ENCODE assay signal across 8 cellular contexts in genomic region chr3:58414538-58415197, GRCh38. TPM values are rescaled to one million over a fixed set of nuclear protein-coding genes. Genes with fewer than 3 reads are reported as not detected.
DNase-seq lines count a peak whose midpoint lies in the region; ATAC-seq, FAIRE-seq and TF ChIP-seq lines count a peak whose summit lies in the region.

No MANE protein-coding gene starts in this region.

- H3K4me3 ChIP-seq in mammary epithelial cell (replicated peaks in 1 of 3; ENCODE audit: insufficient read depth in 1 of 3, low read depth in 2 of 3, low read length in 3 of 3) (no peak overlapping the region), kidney (ENCODE audit: low read length in 2 of 2) (no peak overlapping the region)

- no peaks in the 10 kb centered on the region for H3K79me2 ChIP-seq in mammary epithelial cell (ENCODE audit: insufficient read depth, low read length)

- intact Hi-C loops in mammary epithelial cell (cut with micrococcal nuclease): loop anchor here (1.0 to 2.0 kb wide), 4 partner anchors 81 to 228 kb away; no protein-coding TSS in a partner anchor
- intact Hi-C loops in kidney (cut with DNase I): loop anchor here (10.0 kb wide), 1 partner anchor 80 kb away; the partner anchor contains the start of gene PXK

- H4K20me1 ChIP-seq in mammary epithelial cell (ENCODE audit: insufficient read depth, low read length): no peaks in the 10 kb centered on the region

- no peak overlapping the region for H3K4me2 ChIP-seq in mammary epithelial cell (ENCODE audit: insufficient read depth, low read depth, low read length)

- H3K9me3 ChIP-seq in mammary epithelial cell (replicated peaks; ENCODE audit: insufficient read depth, low read length) (no peaks in the 10 kb centered on the region), kidney (ENCODE audit: control insufficient read depth in 1 of 2, low read length in 2 of 2) (no peaks in the 10 kb centered on the region)

- H2AFZ ChIP-seq in mammary epithelial cell (ENCODE audit: low read depth, low read length): no peak overlapping the region

- in situ Hi-C loops in mammary epithelial cell (cut with MboI; ENCODE audit: low sequenced_read_pairs in 2 of 2): loop anchor here (5.0 to 25.0 kb wide), 3 partner anchors 77 to 227 kb away; no protein-coding TSS in a partner anchor

- H3K4me1 ChIP-seq in mammary epithelial cell (ENCODE audit: insufficient read depth, low read length) (no peaks in the 10 kb centered on the region), kidney (ENCODE audit: control insufficient read depth in 1 of 2, insufficient read depth in 1 of 2, low read depth in 1 of 2, low read length in 2 of 2) (peaks cover 0 to 10% of the 10 kb centered on the region in 2 donors)

- no peak overlapping the region for H3K27ac ChIP-seq in mammary epithelial cell (ENCODE audit: insufficient read depth, low read depth, low read length)
- H3K27ac ChIP-seq in kidney (ENCODE audit: low read depth in 2 of 2, low read length in 2 of 2): peak overlapping the region in 1 of 2 donors; percentile 23

- CTCF ChIA-PET in mammary epithelial cell (lab: Charles Lee; ENCODE audit: low non-redundant PET): no interaction called here

- dilution Hi-C loops in mammary epithelial cell (cut with HindIII; ENCODE audit: low sequenced_read_pairs): loop anchor here (5.0 to 25.0 kb wide), 2 partner anchors 92 to 227 kb away; no protein-coding TSS in a partner anchor

- BruUV-seq in mammary epithelial cell (replicated peaks; lab: Mats Ljungman, UMichigan): no TSS peak

- ATAC-seq in HG02840 (IDR thresholded peaks at IDR 0.05; ENCODE audit: low FRiP score, unreplicated experiment): no peak

- peak; percentile 38 for FAIRE-seq in kidney (lab: Jason Lieb, UNC)

- TF ChIP-seq CTCF in mammary epithelial cell (conservative IDR thresholded peaks at IDR 0.05 in 1 of 2, IDR thresholded peaks at IDR 0.05 in 1 of 2; ENCODE audit: extremely low read depth in 1 of 2, insufficient read depth in 1 of 2, low read depth in 1 of 2, low read length in 2 of 2) (peak; percentile 75 to 84), kidney (IDR thresholded peaks at IDR 0.05; ENCODE audit: borderline replicate concordance, extremely low read depth, insufficient read depth) (peak; percentile 90)

- peak; percentile 17 to 47 for DNase-seq in NCI-H526 (lab: John Stamatoyannopoulos, UW)
- no peak for DNase-seq in NCI-H526 treated with DMSO at 0.1 percent for 48 hours (lab: John Stamatoyannopoulos, UW)
- DNase-seq in LoVo (ENCODE audit: low spot score): peak; percentile 65
- peak; percentile 29 to 36 for DNase-seq in SW 1271 (lab: John Stamatoyannopoulos, UW)
- DNase-seq in mammary epithelial cell: peak; percentile 52
- DNase-seq in kidney: no peak
- DNase-seq in stimulated activated CD4-positive, alpha-beta T cell treated with anti-CD3 and anti-CD28 coated beads, Interleukin-4, amount 100 ng/mL, for 1 hour: peak; percentile 14

- no peaks in the 10 kb centered on the region for H3K27me3 ChIP-seq in mammary epithelial cell (ENCODE audit: insufficient read depth, low read length)

- H3K9ac ChIP-seq in mammary epithelial cell (ENCODE audit: insufficient read depth, low read length) (no peak overlapping the region), kidney (ENCODE audit: low read length in 2 of 2) (no peak overlapping the region)

- H3K36me3 ChIP-seq in mammary epithelial cell (ENCODE audit: insufficient read depth, low read length) (no peaks in the 10 kb centered on the region), kidney (ENCODE audit: control insufficient read depth in 1 of 2, insufficient read depth in 2 of 2, low read length in 2 of 2) (peaks cover 9% of the 10 kb centered on the region in 2 donors)

RNA-seq across cellular contexts. Expression of gene PDHB, which starts 19.0 kb away (rescaled TPM):
- total RNA-seq in mammary epithelial cell (10 to 100 TPM; 43.2 to 44.9 TPM), kidney (71.7 TPM)
- polyA plus RNA-seq in mammary epithelial cell (53.1 TPM), kidney (ENCODE audit: insufficient read depth, low read depth, low replicate concordance) (138 TPM)
- polyA minus RNA-seq in mammary epithelial cell: 15.9 TPM

Comparison
In these comparisons a context has a peak if more than half of its experiments do, and no peak if none do; other contexts are left out.
1. DNase-seq: peak in NCI-H526 (2 of 2), LoVo (single experiment), SW 1271 (2 of 2), mammary epithelial cell (single experiment) and stimulated activated CD4-positive, alpha-beta T cell treated with anti-CD3 and anti-CD28 coated beads, Interleukin-4, amount 100 ng/mL, for 1 hour (single experiment); none in NCI-H526 treated with DMSO at 0.1 percent for 48 hours (single experiment) and kidney (single experiment).